Comparison of ENCODE assay signal across 23 cellular contexts in the genomic region with DNA sequence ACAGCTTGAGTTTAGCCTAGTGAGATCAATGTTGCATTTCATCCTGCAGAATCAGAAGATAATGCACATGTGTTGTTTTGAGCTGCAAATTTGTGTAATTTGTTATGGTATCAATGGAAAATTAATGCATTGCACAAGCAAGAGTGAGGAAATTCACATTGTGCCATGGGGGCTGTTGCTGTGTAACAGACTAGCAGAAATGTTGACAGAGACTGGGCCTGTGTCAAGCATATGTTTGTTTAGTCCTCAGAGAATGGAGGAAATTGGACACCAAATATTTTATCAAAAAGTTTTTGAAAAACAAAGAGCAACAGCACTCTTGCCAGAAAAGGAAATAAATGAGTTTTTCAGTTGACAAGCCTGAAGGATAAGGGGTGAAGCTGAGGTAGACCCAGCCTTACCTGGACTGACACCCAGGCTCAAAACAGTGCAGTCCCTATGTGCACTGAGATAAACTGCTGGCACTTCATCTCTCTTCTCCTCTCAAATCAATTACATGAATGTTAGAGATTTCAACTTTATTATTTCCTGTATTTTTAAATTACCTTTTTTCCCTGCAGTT.
"Had no signal": no experiment of that assay in that cellular context is flagged by ENCODE, and none has a peak within 500 bp of the region (broad histone marks: within the 10 kb centered on the region; RNA-seq: fewer than 3 reads in every experiment).

No MANE protein-coding gene starts in this region.

- H3K4me3 Mint-ChIP-seq: activated naive CD4-positive, alpha-beta T cell treated with anti-CD3 and anti-CD28 coated beads, Interleukin-2, amount 50 U/mL, for 24 hours; activated T-cell treated with anti-CD3 and anti-CD28 coated beads, Interleukin-2, amount 50 U/mL, for 72 hours; immature natural killer cell; nephron had no signal

- H3K27me3 Mint-ChIP-seq: activated naive CD4-positive, alpha-beta T cell treated with anti-CD3 and anti-CD28 coated beads, Interleukin-2, amount 50 U/mL, for 24 hours had no signal

- H3K27ac Mint-ChIP-seq: activated naive CD4-positive, alpha-beta T cell treated with anti-CD3 and anti-CD28 coated beads, Interleukin-2, amount 50 U/mL, for 24 hours; activated T-cell treated with anti-CD3 and anti-CD28 coated beads, Interleukin-2, amount 50 U/mL, for 72 hours; immature natural killer cell; nephron had no signal

- H3K36me3 ChIP-seq: ascending aorta, breast epithelium, gastroesophageal sphincter, heart right ventricle, left ventricle myocardium inferior, thyroid gland, WERI-Rb-1 had no signal

- H3K27ac ChIP-seq: ascending aorta, breast epithelium, gastroesophageal sphincter, heart right ventricle, left ventricle myocardium inferior, thyroid gland, WERI-Rb-1 had no signal

- H3K9me3 Mint-ChIP-seq: activated T-cell treated with anti-CD3 and anti-CD28 coated beads, Interleukin-2, amount 50 U/mL, for 72 hours; nephron had no signal

- H3K4me1 ChIP-seq: ascending aorta, breast epithelium, gastroesophageal sphincter, heart right ventricle, left ventricle myocardium inferior, thyroid gland had no signal

- ATAC-seq: activated T-cell treated with anti-CD3 and anti-CD28 coated beads, Interleukin-2, amount 50 U/mL, for 72 hours; gastroesophageal sphincter; heart right ventricle had no signal

- DNase-seq: activated CD4-positive, alpha-beta T cell treated with anti-CD3 and anti-CD28 coated beads for 1 hour; activated CD8-positive, alpha-beta memory T cell treated with anti-CD3 and anti-CD28 coated beads for 24 hours; activated CD8-positive, alpha-beta memory T cell treated with anti-CD3 and anti-CD28 coated beads, Interleukin-2, amount 50 U/mL, for 48 hours; activated effector memory CD4-positive, alpha-beta T cell treated with anti-CD3 and anti-CD28 coated beads, Interleukin-2, amount 50 U/mL, for 16 hours; activated T-cell treated with anti-CD3 and anti-CD28 coated beads, Interleukin-2, amount 50 U/mL, for 72 hours; cortex of kidney; heart right ventricle; immature natural killer cell; kidney glomerular epithelial cell; left ventricle myocardium inferior; mammary epithelial cell; midbrain; stimulated activated CD4-positive, alpha-beta T cell treated with anti-CD3 and anti-CD28 coated beads, Interleukin-12 subunit alpha, Interleukin-12 subunit beta, amount 100 ng/mL, for 4 hours; stimulated activated CD4-positive, alpha-beta T cell treated with anti-CD3 and anti-CD28 coated beads, Interleukin-1b, Interleukin-23, amount 100 ng/mL, for 48 hours; stimulated activated CD8-positive, alpha-beta memory T cell treated with anti-CD3 and anti-CD28 coated beads, Interleukin-4, amount 100 ng/mL, for 48 hours; stimulated activated naive CD4-positive, alpha-beta T cell; thyroid gland; WERI-Rb-1 had no signal

- H3K4me3 ChIP-seq: ascending aorta, breast epithelium, gastroesophageal sphincter, heart right ventricle, left ventricle myocardium inferior, thyroid gland had no signal

- H3K4me1 Mint-ChIP-seq: activated naive CD4-positive, alpha-beta T cell treated with anti-CD3 and anti-CD28 coated beads, Interleukin-2, amount 50 U/mL, for 24 hours; immature natural killer cell; nephron had no signal

- H3K27me3 ChIP-seq: ascending aorta, breast epithelium, gastroesophageal sphincter, heart right ventricle, thyroid gland had no signal

- H3K36me3 Mint-ChIP-seq: activated naive CD4-positive, alpha-beta T cell treated with anti-CD3 and anti-CD28 coated beads, Interleukin-2, amount 50 U/mL, for 24 hours; immature natural killer cell had no signal
